Comparison of ENCODE assay signal across 8 cellular contexts in genomic region chr1:115641762-115642167, GRCh38.
DNase-seq lines count a peak whose midpoint lies in the region; ATAC-seq lines count a peak whose summit lies in the region.

VANGL1 (plus strand) TSS chr1:115641970; CDS start chr1:115651414, 9,444 bp downstream.

- peak; percentile 67 for ATAC-seq in GM19463 (IDR thresholded peaks at IDR 0.05; ENCODE audit: unreplicated experiment)
- peak; percentile 36 for ATAC-seq in HG03469 (IDR thresholded peaks at IDR 0.05; ENCODE audit: unreplicated experiment)

- H3K27me3 ChIP-seq in NT2/D1 (ENCODE audit: insufficient read depth, insufficient read length): no peaks in the 10 kb centered on the region

- intact Hi-C loops in head of caudate nucleus (cut with DNase I): no loop called here
- intact Hi-C loops in posterior cingulate gyrus (cut with DNase I): no loop called here

- H3K36me3 ChIP-seq in NT2/D1 (ENCODE audit: insufficient read depth, insufficient read length, low read length): peaks cover 13% of the 10 kb centered on the region

- peaks cover 9% of the 10 kb centered on the region for H3K36me3 Mint-ChIP-seq in activated naive CD4-positive, alpha-beta T cell treated with anti-CD3 and anti-CD28 coated beads, Interleukin-2, amount 10 ng/mL, durations not matched to agents 7 days and 5 days

- peak within 1 kb of the TSS; percentile 88 for H3K4me3 ChIP-seq in NT2/D1 (ENCODE audit: insufficient read length, low read depth)

- CTCF ChIA-PET in activated naive CD4-positive, alpha-beta T cell treated with anti-CD3 and anti-CD28 coated beads, Interleukin-2, amount 10 ng/mL, durations not matched to agents 7 days and 5 days (lab: Charles Lee): no interaction called here

- H3K9me3 Mint-ChIP-seq in activated naive CD4-positive, alpha-beta T cell treated with anti-CD3 and anti-CD28 coated beads, Interleukin-2, amount 10 ng/mL, durations not matched to agents 7 days and 5 days: peaks cover 19% of the 10 kb centered on the region

- H3K4me3 Mint-ChIP-seq in activated naive CD4-positive, alpha-beta T cell treated with anti-CD3 and anti-CD28 coated beads, Interleukin-2, amount 10 ng/mL, durations not matched to agents 7 days and 5 days: peak within 1 kb of the TSS; percentile 88

- H3K9me3 ChIP-seq in NT2/D1 (ENCODE audit: insufficient read depth, low read length): peaks cover 11% of the 10 kb centered on the region; the same call in 1 of the 2 replicates

- peak within 1 kb of the TSS; percentile 77 for H3K27ac Mint-ChIP-seq in activated naive CD4-positive, alpha-beta T cell treated with anti-CD3 and anti-CD28 coated beads, Interleukin-2, amount 10 ng/mL, durations not matched to agents 7 days and 5 days

- DNase-seq in EH (ENCODE audit: low read depth): peak; percentile 71
- no peak for DNase-seq in NT2/D1 (ENCODE audit: low read depth, low spot score)
- DNase-seq in activated naive CD4-positive, alpha-beta T cell treated with anti-CD3 and anti-CD28 coated beads, Interleukin-2, amount 10 ng/mL, durations not matched to agents 7 days and 5 days: peak; percentile 77
- DNase-seq in head of caudate nucleus: peak in 27 of 42 donors; percentile 17 to 62 (median 41)
- DNase-seq in posterior cingulate gyrus: peak in 9 of 10 donors; percentile 25 to 91 (median 42)
- DNase-seq in hippocampal formation (lab: John Stamatoyannopoulos, UW): no peak

- peaks cover 24% of the 10 kb centered on the region for H3K4me1 Mint-ChIP-seq in activated naive CD4-positive, alpha-beta T cell treated with anti-CD3 and anti-CD28 coated beads, Interleukin-2, amount 10 ng/mL, durations not matched to agents 7 days and 5 days

- peak within 1 kb of the TSS; percentile 95 for H3K9ac ChIP-seq in NT2/D1 (ENCODE audit: insufficient read length, low read depth)

- H3K27me3 Mint-ChIP-seq in activated naive CD4-positive, alpha-beta T cell treated with anti-CD3 and anti-CD28 coated beads, Interleukin-2, amount 10 ng/mL, durations not matched to agents 7 days and 5 days: peaks cover 51% of the 10 kb centered on the region

- peaks cover 12% of the 10 kb centered on the region for H3K4me1 ChIP-seq in NT2/D1 (ENCODE audit: insufficient read depth, insufficient read length)

Comparison
In these comparisons a context has a peak if more than half of its experiments do, and no peak if none do; other contexts are left out.
1. DNase-seq: peak in EH (single experiment), activated naive CD4-positive, alpha-beta T cell treated with anti-CD3 and anti-CD28 coated beads, Interleukin-2, amount 10 ng/mL, durations not matched to agents 7 days and 5 days (single experiment), head of caudate nucleus (27 of 42) and posterior cingulate gyrus (9 of 10); none in NT2/D1 (single experiment) and hippocampal formation (0 of 2).